ENCODE assay signal across 9 cellular contexts in the genomic region with DNA sequence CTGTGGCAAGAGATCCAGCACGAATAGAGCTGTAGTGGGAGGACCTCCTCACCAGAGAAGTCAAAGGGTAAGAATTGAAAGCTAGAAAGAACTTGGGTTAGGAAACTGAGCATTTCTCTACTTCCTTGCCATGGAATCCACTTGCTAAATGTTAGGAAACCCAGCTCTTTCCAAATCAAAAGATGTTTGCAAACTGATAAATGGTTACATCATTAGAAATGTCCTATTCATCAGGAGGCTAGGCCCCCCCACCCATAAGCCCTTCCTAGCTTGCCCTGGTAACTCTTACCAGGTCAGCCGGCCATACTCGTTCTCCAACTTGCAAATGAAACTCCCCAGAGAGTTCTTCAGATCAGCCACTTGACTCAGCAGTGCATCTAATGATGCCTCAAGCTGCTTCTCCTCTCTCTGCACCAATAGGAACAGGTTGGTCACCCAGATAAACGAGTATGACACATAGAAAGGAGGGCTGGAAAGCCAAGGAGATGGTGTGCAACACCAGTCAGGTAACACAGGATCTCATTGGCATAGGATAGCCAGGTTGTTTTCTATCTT. TPM values are rescaled to one million over a fixed set of nuclear protein-coding genes. Genes with fewer than 3 reads are reported as not detected.
DNase-seq lines count a peak whose midpoint lies in the region; ATAC-seq and TF ChIP-seq lines count a peak whose summit lies in the region.
"Had no signal": no experiment of that assay in that cellular context is flagged by ENCODE, and none has a peak within 500 bp of the region (broad histone marks: within the 10 kb centered on the region; RNA-seq: fewer than 3 reads in every experiment).

No MANE protein-coding gene starts in this region.

- CTCF ChIA-PET in OCI-LY7 (lab: Charles Lee; ENCODE audit: unreplicated experiment) = no interaction called here

- POLR2A ChIA-PET in OCI-LY7 (lab: Charles Lee) = interaction anchor here (1.3 to 4.1 kb wide), 2 partner anchors 20 to 262 kb away, joined by 3 to 13 read pairs; partner anchors contain the start of genes ELOVL1 and KDM4A

- H3K36me3 Mint-ChIP-seq in endothelial cell (ENCODE audit: low read depth, unreplicated experiment) (peaks cover 20% of the 10 kb centered on the region), progenitor cell of endocrine pancreas (ENCODE audit: insufficient read depth) (peaks cover 7% of the 10 kb centered on the region)

- H3K4me3 Mint-ChIP-seq in endothelial cell (ENCODE audit: unreplicated experiment) (peak overlapping the region; percentile 100), progenitor cell of endocrine pancreas (ENCODE audit: low read depth) (peak overlapping the region; percentile 99)

- peaks cover 27% of the 10 kb centered on the region for H3K79me2 ChIP-seq in OCI-LY7 (ENCODE audit: insufficient read depth, low read depth, low read length)

- DNase-seq in GM06990 (ENCODE audit: extremely low read depth, insufficient read length) (no peak), OCI-LY7 (ENCODE audit: low spot score) (no peak), endothelial cell (ENCODE audit: low spot score) (no peak), progenitor cell of endocrine pancreas (ENCODE audit: low spot score, unreplicated experiment) (no peak)
- DNase-seq: NCI-H526 had no signal

- H3K4me2 ChIP-seq in OCI-LY7 (ENCODE audit: low read length) = peak overlapping the region; percentile 95

- TF ChIP-seq CTCF in GM06990 (IDR thresholded peaks at IDR 0.05; ENCODE audit: insufficient read depth, low read length, poor library complexity, severe bottlenecking) (no peak), OCI-LY7 (conservative IDR thresholded peaks at IDR 0.05; ENCODE audit: low read length) (no peak), endothelial cell (IDR thresholded peaks at IDR 0.05; ENCODE audit: unreplicated experiment) (no peak), progenitor cell of endocrine pancreas (IDR thresholded peaks at IDR 0.05; ENCODE audit: unreplicated experiment) (no peak)

- no peak overlapping the region for H2AFZ ChIP-seq in OCI-LY7 (ENCODE audit: low read length)

- no peaks in the 10 kb centered on the region for H3K9me3 ChIP-seq in OCI-LY7 (ENCODE audit: low read length)

- peaks cover 18% of the 10 kb centered on the region for H3K4me1 Mint-ChIP-seq in endothelial cell (ENCODE audit: unreplicated experiment)
- H3K4me1 Mint-ChIP-seq in progenitor cell of endocrine pancreas (ENCODE audit: low read depth) = peaks cover 19% of the 10 kb centered on the region

- no peaks in the 10 kb centered on the region for H3K27me3 ChIP-seq in GM06990 (replicated peaks; ENCODE audit: control insufficient read depth, insufficient read depth, low read length)

- H3K27me3 Mint-ChIP-seq in endothelial cell (ENCODE audit: unreplicated experiment) = peaks cover 4% of the 10 kb centered on the region
- H3K27me3 Mint-ChIP-seq in progenitor cell of endocrine pancreas = no peaks in the 10 kb centered on the region

- ATAC-seq in HG03520 (IDR thresholded peaks at IDR 0.05; ENCODE audit: unreplicated experiment) (no peak), GM18502 (IDR thresholded peaks at IDR 0.05; ENCODE audit: poor library complexity, unreplicated experiment) (no peak), HG03442 (IDR thresholded peaks at IDR 0.05; ENCODE audit: unreplicated experiment) (no peak), GM21786 (IDR thresholded peaks at IDR 0.05; ENCODE audit: unreplicated experiment) (no peak)

- H4K20me1 ChIP-seq in OCI-LY7 (ENCODE audit: insufficient read depth, low read length) = no peaks in the 10 kb centered on the region

- H3K9me3 Mint-ChIP-seq in endothelial cell (ENCODE audit: unreplicated experiment) = no peaks in the 10 kb centered on the region
- no peaks in the 10 kb centered on the region for H3K9me3 Mint-ChIP-seq in progenitor cell of endocrine pancreas (ENCODE audit: low read depth)

- peaks cover 25% of the 10 kb centered on the region for H3K4me1 ChIP-seq in OCI-LY7 (ENCODE audit: insufficient read depth, low read length, poor library complexity, severe bottlenecking)

- intact Hi-C loops in OCI-LY7 (cut with micrococcal nuclease; ENCODE audit: unreplicated experiment) = no loop called here

- H3K9me2 ChIP-seq in OCI-LY7 (ENCODE audit: insufficient read depth, low read length) = no peaks in the 10 kb centered on the region

- no peak overlapping the region for H3K27ac ChIP-seq in OCI-LY7 (ENCODE audit: low read depth, low read length, poor library complexity, severe bottlenecking)

- no TSS peak for BruUV-seq in OCI-LY7 (replicated peaks; lab: Mats Ljungman, UMichigan)

- H3K4me3 ChIP-seq in GM06990 (replicated peaks; ENCODE audit: low read depth, low read length) = peak overlapping the region; percentile 94
- H3K4me3 ChIP-seq in OCI-LY7 (ENCODE audit: low read depth, low read length, poor library complexity, severe bottlenecking) = peak overlapping the region; percentile 88

- H3K27ac Mint-ChIP-seq in endothelial cell (ENCODE audit: unreplicated experiment) (no peak overlapping the region), progenitor cell of endocrine pancreas (peak overlapping the region; percentile 43)

- peaks cover 16% of the 10 kb centered on the region for H3K36me3 ChIP-seq in GM06990 (ENCODE audit: control insufficient read depth, insufficient read depth, low read length)
- H3K36me3 ChIP-seq in OCI-LY7 (ENCODE audit: insufficient read depth, low read length) = peaks cover 47% of the 10 kb centered on the region

RNA-seq across cellular contexts. Expression of gene MED8, which starts 1.5 kb away (rescaled TPM):
- total RNA-seq in OCI-LY7 (2014; rRNA removed; shearing (Covaris generic)) = 37.6 and 38.8 TPM in 2 replicates
- total RNA-seq in OCI-LY7 (2022) (37.8 and 38.4 TPM in 2 replicates), endothelial cell (ENCODE audit: unreplicated experiment) (19.5 TPM), progenitor cell of endocrine pancreas (30.2 and 30.4 TPM in 2 replicates)

RNA-seq across cellular contexts. Expression of gene SZT2, which starts 1.6 kb away (rescaled TPM):
- 25.2 and 33.7 TPM in 2 replicates for total RNA-seq in OCI-LY7 (2014; rRNA removed; shearing (Covaris generic))
- total RNA-seq in OCI-LY7 (2022) (79.4 and 79.8 TPM in 2 replicates), endothelial cell (ENCODE audit: unreplicated experiment) (43.2 TPM), progenitor cell of endocrine pancreas (75.4 and 75.7 TPM in 2 replicates)

RNA-seq across cellular contexts. Expression of gene ELOVL1, which starts 20.3 kb away (rescaled TPM):
- 24.4 and 35.9 TPM in 2 replicates for total RNA-seq in OCI-LY7 (2014; rRNA removed; shearing (Covaris generic))
- total RNA-seq in OCI-LY7 (2022) (38.2 and 43.9 TPM in 2 replicates), endothelial cell (ENCODE audit: unreplicated experiment) (88.7 TPM), progenitor cell of endocrine pancreas (46.0 and 50.8 TPM in 2 replicates)

RNA-seq across cellular contexts. Expression of gene CDC20, which starts 29.3 kb away (rescaled TPM):
- total RNA-seq in OCI-LY7 (2014; rRNA removed; shearing (Covaris generic)) = 153 and 174 TPM in 2 replicates
- total RNA-seq in OCI-LY7 (2022) (209 and 223 TPM in 2 replicates), endothelial cell (ENCODE audit: unreplicated experiment) (24.3 TPM), progenitor cell of endocrine pancreas (49.4 and 50.9 TPM in 2 replicates)

RNA-seq across cellular contexts. Expression of gene MPL, which starts 50.5 kb away (rescaled TPM):
- total RNA-seq in OCI-LY7 (2014; rRNA removed; shearing (Covaris generic)) = not detected in 2 replicates
- not detected in 2 replicates for total RNA-seq in OCI-LY7 (2022)
- 6.2 TPM for total RNA-seq in endothelial cell (ENCODE audit: unreplicated experiment)
- total RNA-seq in progenitor cell of endocrine pancreas = 0.31 TPM in 1 of 2 replicates, not detected in the other
